ENCODE assay signal across 11 cellular contexts in genomic region chr2:168137510-168138180, GRCh38.
DNase-seq lines count a peak whose midpoint lies in the region; ATAC-seq and TF ChIP-seq lines count a peak whose summit lies in the region.
"Had no signal": no experiment of that assay in that cellular context is flagged by ENCODE, and none has a peak within 500 bp of the region (broad histone marks: within the 10 kb centered on the region; RNA-seq: fewer than 3 reads in every experiment).

No MANE protein-coding gene starts in this region.

- peak overlapping the region; percentile 79 for H3K27ac Mint-ChIP-seq in activated naive CD8-positive, alpha-beta T cell
- no peak overlapping the region for H3K27ac Mint-ChIP-seq in activated naive CD8-positive, alpha-beta T cell treated with anti-CD3 and anti-CD28 coated beads, Interleukin-2, amount 50 U/mL, for 24 hours
- H3K27ac Mint-ChIP-seq in stimulated activated naive B cell treated with anti-CD40 and anti-IgM and Interleukin-4, amounts not matched to agents 10 μg/mL and 1 μg/mL and 100 μg/mL, for 72 hours, result peak overlapping the region; percentile 71

- H3K36me3 ChIP-seq in PC-9 (ENCODE audit: low read depth) (peaks cover 30% of the 10 kb centered on the region; the same call in 1 of the 2 replicates), iPS-20b (ENCODE audit: insufficient read depth, low read depth, low read length) (peaks cover 5% of the 10 kb centered on the region), upper lobe of right lung (no peaks in the 10 kb centered on the region)
- H3K36me3 ChIP-seq: BE2C had no signal

- POLR2A ChIA-PET in PC-9 (lab: Charles Lee; ENCODE audit: unreplicated experiment), result interaction anchor here (0.7 kb wide), 1 partner anchor 1684 kb away, joined by 4 read pairs; no protein-coding TSS in a partner anchor

- intact Hi-C loops in PC-9 (cut with micrococcal nuclease; ENCODE audit: unreplicated experiment) (loop anchor here (2.0 to 5.0 kb wide), 3 partner anchors 55 to 199 kb away; partner anchors contain the start of gene STK39), upper lobe of right lung (cut with DNase I) (no loop called here)

- H3K9ac ChIP-seq in iPS-20b (ENCODE audit: low read depth, low read length), result peak overlapping the region; percentile 22; the same call in 1 of the 2 replicates

- H3K4me1 ChIP-seq in PC-9 (replicated peaks; ENCODE audit: insufficient read depth), result peaks cover 21% of the 10 kb centered on the region
- peaks cover 19% of the 10 kb centered on the region for H3K4me1 ChIP-seq in iPS-20b (ENCODE audit: insufficient read depth, low read length)
- no peaks in the 10 kb centered on the region for H3K4me1 ChIP-seq in upper lobe of right lung
- H3K4me1 ChIP-seq: BE2C had no signal

- H3K27me3 Mint-ChIP-seq in activated naive CD8-positive, alpha-beta T cell, result no peaks in the 10 kb centered on the region
- H3K27me3 Mint-ChIP-seq in activated naive CD8-positive, alpha-beta T cell treated with anti-CD3 and anti-CD28 coated beads, Interleukin-2, amount 50 U/mL, for 24 hours, result no peaks in the 10 kb centered on the region
- H3K27me3 Mint-ChIP-seq in stimulated activated naive B cell treated with anti-CD40 and anti-IgM and Interleukin-4, amounts not matched to agents 10 μg/mL and 1 μg/mL and 100 μg/mL, for 72 hours, result no peaks in the 10 kb centered on the region

- H3F3A ChIP-seq in PC-9 (ENCODE audit: insufficient read depth, low read depth), result peaks cover 11% of the 10 kb centered on the region; the same call in 1 of the 2 replicates

- TF ChIP-seq CTCF in PC-9 (conservative IDR thresholded peaks at IDR 0.05) (no peak), upper lobe of right lung (IDR thresholded peaks at IDR 0.05) (no peak)

- no TSS peak for BruUV-seq in PC-9 (replicated peaks; lab: Mats Ljungman, UMichigan)

- H2AFZ ChIP-seq in PC-9, result no peak overlapping the region

- peaks cover 10% of the 10 kb centered on the region for H3K4me1 Mint-ChIP-seq in activated naive CD8-positive, alpha-beta T cell (ENCODE audit: low read depth)
- H3K4me1 Mint-ChIP-seq in activated naive CD8-positive, alpha-beta T cell treated with anti-CD3 and anti-CD28 coated beads, Interleukin-2, amount 50 U/mL, for 24 hours, result peaks cover 4% of the 10 kb centered on the region
- H3K4me1 Mint-ChIP-seq in stimulated activated naive B cell treated with anti-CD40 and anti-IgM and Interleukin-4, amounts not matched to agents 10 μg/mL and 1 μg/mL and 100 μg/mL, for 72 hours, result peaks cover 0 to 1% of the 10 kb centered on the region in 2 donors

- H4K20me1 ChIP-seq in PC-9 (ENCODE audit: insufficient read depth), result no peaks in the 10 kb centered on the region

- ATAC-seq in activated naive CD8-positive, alpha-beta T cell treated with anti-CD3 and anti-CD28 coated beads, Interleukin-2, amount 50 U/mL, for 24 hours, result no peak
- no peak for ATAC-seq in stimulated activated naive B cell treated with anti-CD40 and anti-IgM and Interleukin-4, amounts not matched to agents 10 μg/mL and 1 μg/mL and 100 μg/mL, for 72 hours (replicated peaks)
- ATAC-seq in GM21381 (IDR thresholded peaks at IDR 0.05; ENCODE audit: unreplicated experiment) (no peak), upper lobe of right lung (no peak)
- ATAC-seq: GM12878 had no signal

- H3K4me3 ChIP-seq in PC-9 (no peak overlapping the region), iPS-20b (ENCODE audit: low read length) (peak overlapping the region; percentile 24), upper lobe of right lung (no peak overlapping the region)
- H3K4me3 ChIP-seq: GM12878 had no signal

- no peak overlapping the region for H3K4me3 Mint-ChIP-seq in activated naive CD8-positive, alpha-beta T cell
- H3K4me3 Mint-ChIP-seq in activated naive CD8-positive, alpha-beta T cell treated with anti-CD3 and anti-CD28 coated beads, Interleukin-2, amount 50 U/mL, for 24 hours, result no peak overlapping the region
- H3K4me3 Mint-ChIP-seq in stimulated activated naive B cell treated with anti-CD40 and anti-IgM and Interleukin-4, amounts not matched to agents 10 μg/mL and 1 μg/mL and 100 μg/mL, for 72 hours, result no peak overlapping the region

- no peaks in the 10 kb centered on the region for H3K27me3 ChIP-seq in PC-9 (ENCODE audit: insufficient read depth, low read depth)
- H3K27me3 ChIP-seq in iPS-20b (ENCODE audit: insufficient read depth, low read length), result no peaks in the 10 kb centered on the region
- H3K27me3 ChIP-seq in upper lobe of right lung, result no peaks in the 10 kb centered on the region
- H3K27me3 ChIP-seq: BE2C had no signal

- CTCF ChIA-PET in PC-9 (lab: Charles Lee), result no interaction called here

- H3K4me2 ChIP-seq in PC-9, result no peak overlapping the region

- H3K36me3 Mint-ChIP-seq in activated naive CD8-positive, alpha-beta T cell, result peaks cover 4% of the 10 kb centered on the region
- peaks cover 27% of the 10 kb centered on the region for H3K36me3 Mint-ChIP-seq in activated naive CD8-positive, alpha-beta T cell treated with anti-CD3 and anti-CD28 coated beads, Interleukin-2, amount 50 U/mL, for 24 hours (ENCODE audit: low read depth)
- H3K36me3 Mint-ChIP-seq in stimulated activated naive B cell treated with anti-CD40 and anti-IgM and Interleukin-4, amounts not matched to agents 10 μg/mL and 1 μg/mL and 100 μg/mL, for 72 hours, result peaks cover 22 to 32% of the 10 kb centered on the region in 2 donors

- H3K9me3 ChIP-seq in PC-9 (ENCODE audit: insufficient read depth, low read depth), result no peaks in the 10 kb centered on the region
- H3K9me3 ChIP-seq in iPS-20b (ENCODE audit: insufficient read depth, low read depth, low read length), result no peaks in the 10 kb centered on the region
- H3K9me3 ChIP-seq in upper lobe of right lung, result no peaks in the 10 kb centered on the region
- H3K9me3 ChIP-seq: BE2C had no signal

- no peak for DNase-seq in activated naive CD8-positive, alpha-beta T cell treated with anti-CD3 and anti-CD28 coated beads, Interleukin-2, amount 50 U/mL, for 24 hours
- DNase-seq in PC-9 (no peak), NCI-H1436 treated with DMSO at 0.1 percent for 48 hours (lab: John Stamatoyannopoulos, UW) (no peak), upper lobe of right lung (no peak)
- DNase-seq in stimulated activated naive B cell treated with anti-CD40 and anti-IgM and Interleukin-4, amounts not matched to agents 10 μg/mL and 1 μg/mL and 100 μg/mL, for 72 hours, result no peak
- DNase-seq: anterior cingulate cortex, BE2C had no signal

- no peaks in the 10 kb centered on the region for H3K9me3 Mint-ChIP-seq in activated naive CD8-positive, alpha-beta T cell (ENCODE audit: low read depth)
- H3K9me3 Mint-ChIP-seq in activated naive CD8-positive, alpha-beta T cell treated with anti-CD3 and anti-CD28 coated beads, Interleukin-2, amount 50 U/mL, for 24 hours, result no peaks in the 10 kb centered on the region
- no peaks in the 10 kb centered on the region for H3K9me3 Mint-ChIP-seq in stimulated activated naive B cell treated with anti-CD40 and anti-IgM and Interleukin-4, amounts not matched to agents 10 μg/mL and 1 μg/mL and 100 μg/mL, for 72 hours

- H3K9me2 ChIP-seq in PC-9 (ENCODE audit: insufficient read depth), result no peaks in the 10 kb centered on the region

- H3K79me2 ChIP-seq in PC-9 (ENCODE audit: low read depth), result 0 out of 2 replicates have a peak, but pooled peaks cover 6% of the 10 kb centered on the region

- H3K27ac ChIP-seq in PC-9, result peak overlapping the region; percentile 34
- H3K27ac ChIP-seq in iPS-20b (ENCODE audit: low read length), result no peak overlapping the region
- no peak overlapping the region for H3K27ac ChIP-seq in upper lobe of right lung
